ENCODE assay signal across 12 cellular contexts in the genomic region with DNA sequence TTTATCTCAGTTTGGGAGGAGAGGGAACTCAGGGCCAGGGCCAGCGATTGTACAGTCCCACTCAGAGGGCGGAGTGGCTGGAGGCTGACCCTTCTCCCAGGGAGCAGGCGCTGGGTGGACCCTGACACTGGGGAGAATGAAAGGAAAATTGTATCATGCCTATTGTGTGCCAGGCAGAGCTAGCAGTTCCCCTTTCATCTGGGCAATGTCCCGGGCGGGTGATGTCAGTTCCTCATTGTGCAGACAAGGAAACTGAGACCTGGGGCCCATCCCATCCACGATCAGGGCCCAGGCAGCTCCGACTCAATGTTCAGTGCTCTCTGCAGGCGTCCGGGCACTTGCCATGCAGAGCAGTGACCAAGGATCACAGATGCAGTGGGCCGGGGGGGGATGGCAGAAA.
DNase-seq lines count a peak whose midpoint lies in the region; ATAC-seq and TF ChIP-seq lines count a peak whose summit lies in the region.
"Had no signal": no experiment of that assay in that cellular context is flagged by ENCODE, and none has a peak within 500 bp of the region (broad histone marks: within the 10 kb centered on the region; RNA-seq: fewer than 3 reads in every experiment).

No MANE protein-coding gene starts in this region.

- POLR2A ChIA-PET in naive thymus-derived CD4-positive, alpha-beta T cell (lab: Charles Lee) = no interaction called here

- no peak for TF ChIP-seq POLR2A in vagina (IDR thresholded peaks at IDR 0.05)

- no peak overlapping the region for H3K4me3 ChIP-seq in right atrium auricular region
- H3K4me3 ChIP-seq in naive thymus-derived CD4-positive, alpha-beta T cell (ENCODE audit: low read length) = no peak overlapping the region
- H3K4me3 ChIP-seq in vagina = no peak overlapping the region
- H3K4me3 ChIP-seq: esophagus muscularis mucosa had no signal

- no peaks in the 10 kb centered on the region for H3K27me3 ChIP-seq in right atrium auricular region
- H3K27me3 ChIP-seq in naive thymus-derived CD4-positive, alpha-beta T cell (ENCODE audit: control insufficient read depth in 2 of 2, insufficient read depth in 2 of 2, low read length in 2 of 2) = no peaks in the 10 kb centered on the region
- H3K27me3 ChIP-seq in vagina = no peaks in the 10 kb centered on the region
- H3K27me3 ChIP-seq: esophagus muscularis mucosa had no signal

- H3K36me3 Mint-ChIP-seq in dendritic cell treated with granulocyte-macrophage colony-stimulating factor and Interleukin-4, amounts not matched to agents 40 ng/mL and 50 ng/mL, for 4 days (ENCODE audit: low read depth) = no peaks in the 10 kb centered on the region
- H3K36me3 Mint-ChIP-seq in naive thymus-derived CD4-positive, alpha-beta T cell = peaks cover 0 to 5% (median 0%) of the 10 kb centered on the region in 5 donors
- H3K36me3 Mint-ChIP-seq in activated T-cell treated with anti-CD3 and anti-CD28 coated beads, Interleukin-2, amount 50 U/mL, for 24 hours (ENCODE audit: low read depth) = no peaks in the 10 kb centered on the region

- H3K4me1 ChIP-seq in right atrium auricular region = no peaks in the 10 kb centered on the region
- no peaks in the 10 kb centered on the region for H3K4me1 ChIP-seq in naive thymus-derived CD4-positive, alpha-beta T cell (ENCODE audit: control insufficient read depth in 2 of 2, insufficient read depth in 2 of 2, low read length in 2 of 2)
- peaks cover 6% of the 10 kb centered on the region for H3K4me1 ChIP-seq in vagina

- H3K4me3 Mint-ChIP-seq in dendritic cell treated with granulocyte-macrophage colony-stimulating factor and Interleukin-4, amounts not matched to agents 40 ng/mL and 50 ng/mL, for 4 days = peak overlapping the region; percentile 35
- no peak overlapping the region for H3K4me3 Mint-ChIP-seq in naive thymus-derived CD4-positive, alpha-beta T cell
- no peak overlapping the region for H3K4me3 Mint-ChIP-seq in activated T-cell treated with anti-CD3 and anti-CD28 coated beads, Interleukin-2, amount 50 U/mL, for 24 hours
- H3K4me3 Mint-ChIP-seq: activated CD8-positive, alpha-beta T cell treated with anti-CD3 and anti-CD28 coated beads for 36 hours had no signal

- H3K9me3 Mint-ChIP-seq in dendritic cell treated with granulocyte-macrophage colony-stimulating factor and Interleukin-4, amounts not matched to agents 40 ng/mL and 50 ng/mL, for 4 days = no peaks in the 10 kb centered on the region
- H3K9me3 Mint-ChIP-seq in naive thymus-derived CD4-positive, alpha-beta T cell = peaks cover 0 to 5% (median 0%) of the 10 kb centered on the region in 11 donors
- no peaks in the 10 kb centered on the region for H3K9me3 Mint-ChIP-seq in activated T-cell treated with anti-CD3 and anti-CD28 coated beads, Interleukin-2, amount 50 U/mL, for 24 hours
- H3K9me3 Mint-ChIP-seq: activated CD8-positive, alpha-beta T cell treated with anti-CD3 and anti-CD28 coated beads for 36 hours had no signal

- H3K36me3 ChIP-seq in right atrium auricular region = no peaks in the 10 kb centered on the region
- H3K36me3 ChIP-seq in naive thymus-derived CD4-positive, alpha-beta T cell (ENCODE audit: control insufficient read depth in 2 of 3, insufficient read depth in 3 of 3, low read length in 3 of 3) = no peaks in the 10 kb centered on the region
- no peaks in the 10 kb centered on the region for H3K36me3 ChIP-seq in vagina
- H3K36me3 ChIP-seq: esophagus muscularis mucosa had no signal

- H3K4me1 Mint-ChIP-seq in dendritic cell treated with granulocyte-macrophage colony-stimulating factor and Interleukin-4, amounts not matched to agents 40 ng/mL and 50 ng/mL, for 4 days (ENCODE audit: low read depth) = peaks cover 28% of the 10 kb centered on the region
- H3K4me1 Mint-ChIP-seq in naive thymus-derived CD4-positive, alpha-beta T cell = peaks cover 0 to 9% (median 0%) of the 10 kb centered on the region in 7 donors
- peaks cover 2% of the 10 kb centered on the region for H3K4me1 Mint-ChIP-seq in activated T-cell treated with anti-CD3 and anti-CD28 coated beads, Interleukin-2, amount 50 U/mL, for 24 hours (ENCODE audit: low read depth)

- no peak for TF ChIP-seq CTCF in right atrium auricular region (IDR thresholded peaks at IDR 0.05)
- TF ChIP-seq CTCF in vagina (IDR thresholded peaks at IDR 0.05) = no peak

- intact Hi-C loops in Right ventricle myocardium superior (cut with DNase I) (no loop called here), vagina (cut with DNase I) (no loop called here)
- intact Hi-C loops in dendritic cell treated with granulocyte-macrophage colony-stimulating factor and Interleukin-4, amounts not matched to agents 40 ng/mL and 50 ng/mL, for 4 days (cut with micrococcal nuclease) = no loop called here
- intact Hi-C loops in naive thymus-derived CD4-positive, alpha-beta T cell (cut with micrococcal nuclease) = no loop called here

- peaks cover 19% of the 10 kb centered on the region for H3K27me3 Mint-ChIP-seq in dendritic cell treated with granulocyte-macrophage colony-stimulating factor and Interleukin-4, amounts not matched to agents 40 ng/mL and 50 ng/mL, for 4 days
- peaks cover 7 to 71% (median 46%) of the 10 kb centered on the region in 5 donors for H3K27me3 Mint-ChIP-seq in naive thymus-derived CD4-positive, alpha-beta T cell
- H3K27me3 Mint-ChIP-seq in activated T-cell treated with anti-CD3 and anti-CD28 coated beads, Interleukin-2, amount 50 U/mL, for 24 hours = peaks cover 54% of the 10 kb centered on the region

- CTCF ChIA-PET in naive thymus-derived CD4-positive, alpha-beta T cell (lab: Charles Lee) = no interaction called here

- H3K27ac Mint-ChIP-seq in dendritic cell treated with granulocyte-macrophage colony-stimulating factor and Interleukin-4, amounts not matched to agents 40 ng/mL and 50 ng/mL, for 4 days = peak overlapping the region; percentile 35
- no peak overlapping the region for H3K27ac Mint-ChIP-seq in naive thymus-derived CD4-positive, alpha-beta T cell
- H3K27ac Mint-ChIP-seq in activated T-cell treated with anti-CD3 and anti-CD28 coated beads, Interleukin-2, amount 50 U/mL, for 24 hours = no peak overlapping the region
- H3K27ac Mint-ChIP-seq: activated CD8-positive, alpha-beta T cell treated with anti-CD3 and anti-CD28 coated beads for 36 hours had no signal

- ATAC-seq in Right ventricle myocardium superior (ENCODE audit: poor library complexity) = peak; percentile 67
- ATAC-seq in naive thymus-derived CD4-positive, alpha-beta T cell = peak; percentile 53
- ATAC-seq: activated CD8-positive, alpha-beta T cell treated with anti-CD3 and anti-CD28 coated beads for 36 hours had no signal

- DNase-seq in Right ventricle myocardium superior = peak; percentile 70
- no peak for DNase-seq in right atrium auricular region (ENCODE audit: low spot score)
- no peak for DNase-seq in naive thymus-derived CD4-positive, alpha-beta T cell
- DNase-seq in vagina (ENCODE audit: extremely low spot score in 2 of 2) = peak in 1 of 2 donors; percentile 83
- DNase-seq in activated T-cell treated with anti-CD3 and anti-CD28 coated beads, Interleukin-2, amount 50 U/mL, for 24 hours = no peak
- no peak for DNase-seq in NCI-H82 (lab: John Stamatoyannopoulos, UW)
- DNase-seq in NCI-H1930 (lab: John Stamatoyannopoulos, UW) = no peak
- DNase-seq: activated CD8-positive, alpha-beta T cell treated with anti-CD3 and anti-CD28 coated beads for 36 hours; cerebellar nuclear complex; NCI-H2029 treated with DMSO at 0.1 percent for 48 hours had no signal

- no peaks in the 10 kb centered on the region for H3K9me3 ChIP-seq in right atrium auricular region
- H3K9me3 ChIP-seq in naive thymus-derived CD4-positive, alpha-beta T cell (ENCODE audit: control insufficient read depth in 2 of 3, low read length in 3 of 3) = no peaks in the 10 kb centered on the region
- no peaks in the 10 kb centered on the region for H3K9me3 ChIP-seq in vagina

- H3K27ac ChIP-seq in right atrium auricular region (no peak overlapping the region), vagina (peak overlapping the region; percentile 15)
- no peak overlapping the region for H3K27ac ChIP-seq in naive thymus-derived CD4-positive, alpha-beta T cell (ENCODE audit: low read depth, low read length)
